Comparison of ENCODE assay signal across 1 cellular context in genomic region chr1:29444081-29444715, GRCh38.
TF ChIP-seq lines count a peak whose summit lies in the region.

No MANE protein-coding gene starts in this region.

TF ChIP-seq in GM23338, 12 proteins besides CTCF, POLR2A, EP300 and RAD21 (continued from another document):
- TF ChIP-seq, protein P1, sequence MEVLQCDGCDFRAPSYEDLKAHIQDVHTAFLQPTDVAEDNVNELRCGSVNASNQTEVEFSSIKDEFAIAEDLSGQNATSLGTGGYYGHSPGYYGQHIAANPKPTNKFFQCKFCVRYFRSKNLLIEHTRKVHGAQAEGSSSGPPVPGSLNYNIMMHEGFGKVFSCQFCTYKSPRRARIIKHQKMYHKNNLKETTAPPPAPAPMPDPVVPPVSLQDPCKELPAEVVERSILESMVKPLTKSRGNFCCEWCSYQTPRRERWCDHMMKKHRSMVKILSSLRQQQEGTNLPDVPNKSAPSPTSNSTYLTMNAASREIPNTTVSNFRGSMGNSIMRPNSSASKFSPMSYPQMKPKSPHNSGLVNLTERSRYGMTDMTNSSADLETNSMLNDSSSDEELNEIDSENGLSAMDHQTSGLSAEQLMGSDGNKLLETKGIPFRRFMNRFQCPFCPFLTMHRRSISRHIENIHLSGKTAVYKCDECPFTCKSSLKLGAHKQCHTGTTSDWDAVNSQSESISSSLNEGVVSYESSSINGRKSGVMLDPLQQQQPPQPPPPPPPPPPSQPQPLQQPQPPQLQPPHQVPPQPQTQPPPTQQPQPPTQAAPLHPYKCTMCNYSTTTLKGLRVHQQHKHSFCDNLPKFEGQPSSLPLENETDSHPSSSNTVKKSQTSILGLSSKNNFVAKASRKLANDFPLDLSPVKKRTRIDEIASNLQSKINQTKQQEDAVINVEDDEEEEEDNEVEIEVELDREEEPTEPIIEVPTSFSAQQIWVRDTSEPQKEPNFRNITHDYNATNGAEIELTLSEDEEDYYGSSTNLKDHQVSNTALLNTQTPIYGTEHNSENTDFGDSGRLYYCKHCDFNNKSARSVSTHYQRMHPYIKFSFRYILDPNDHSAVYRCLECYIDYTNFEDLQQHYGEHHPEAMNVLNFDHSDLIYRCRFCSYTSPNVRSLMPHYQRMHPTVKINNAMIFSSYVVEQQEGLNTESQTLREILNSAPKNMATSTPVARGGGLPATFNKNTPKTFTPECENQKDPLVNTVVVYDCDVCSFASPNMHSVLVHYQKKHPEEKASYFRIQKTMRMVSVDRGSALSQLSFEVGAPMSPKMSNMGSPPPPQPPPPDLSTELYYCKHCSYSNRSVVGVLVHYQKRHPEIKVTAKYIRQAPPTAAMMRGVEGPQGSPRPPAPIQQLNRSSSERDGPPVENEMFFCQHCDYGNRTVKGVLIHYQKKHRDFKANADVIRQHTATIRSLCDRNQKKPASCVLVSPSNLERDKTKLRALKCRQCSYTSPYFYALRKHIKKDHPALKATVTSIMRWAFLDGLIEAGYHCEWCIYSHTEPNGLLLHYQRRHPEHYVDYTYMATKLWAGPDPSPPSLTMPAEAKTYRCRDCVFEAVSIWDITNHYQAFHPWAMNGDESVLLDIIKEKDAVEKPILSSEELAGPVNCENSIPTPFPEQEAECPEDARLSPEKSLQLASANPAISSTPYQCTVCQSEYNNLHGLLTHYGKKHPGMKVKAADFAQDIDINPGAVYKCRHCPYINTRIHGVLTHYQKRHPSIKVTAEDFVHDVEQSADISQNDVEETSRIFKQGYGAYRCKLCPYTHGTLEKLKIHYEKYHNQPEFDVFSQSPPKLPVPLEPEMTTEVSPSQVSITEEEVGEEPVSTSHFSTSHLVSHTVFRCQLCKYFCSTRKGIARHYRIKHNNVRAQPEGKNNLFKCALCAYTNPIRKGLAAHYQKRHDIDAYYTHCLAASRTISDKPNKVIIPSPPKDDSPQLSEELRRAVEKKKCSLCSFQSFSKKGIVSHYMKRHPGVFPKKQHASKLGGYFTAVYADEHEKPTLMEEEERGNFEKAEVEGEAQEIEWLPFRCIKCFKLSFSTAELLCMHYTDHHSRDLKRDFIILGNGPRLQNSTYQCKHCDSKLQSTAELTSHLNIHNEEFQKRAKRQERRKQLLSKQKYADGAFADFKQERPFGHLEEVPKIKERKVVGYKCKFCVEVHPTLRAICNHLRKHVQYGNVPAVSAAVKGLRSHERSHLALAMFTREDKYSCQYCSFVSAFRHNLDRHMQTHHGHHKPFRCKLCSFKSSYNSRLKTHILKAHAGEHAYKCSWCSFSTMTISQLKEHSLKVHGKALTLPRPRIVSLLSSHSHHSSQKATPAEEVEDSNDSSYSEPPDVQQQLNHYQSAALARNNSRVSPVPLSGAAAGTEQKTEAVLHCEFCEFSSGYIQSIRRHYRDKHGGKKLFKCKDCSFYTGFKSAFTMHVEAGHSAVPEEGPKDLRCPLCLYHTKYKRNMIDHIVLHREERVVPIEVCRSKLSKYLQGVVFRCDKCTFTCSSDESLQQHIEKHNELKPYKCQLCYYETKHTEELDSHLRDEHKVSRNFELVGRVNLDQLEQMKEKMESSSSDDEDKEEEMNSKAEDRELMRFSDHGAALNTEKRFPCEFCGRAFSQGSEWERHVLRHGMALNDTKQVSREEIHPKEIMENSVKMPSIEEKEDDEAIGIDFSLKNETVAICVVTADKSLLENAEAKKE (CRISPR knock-in tag; IDR thresholded peaks at IDR 0.05) = no peak
- TF ChIP-seq STAT1 (IDR thresholded peaks at IDR 0.05; ENCODE audit: unreplicated experiment) = no peak
- TF ChIP-seq, protein P2, sequence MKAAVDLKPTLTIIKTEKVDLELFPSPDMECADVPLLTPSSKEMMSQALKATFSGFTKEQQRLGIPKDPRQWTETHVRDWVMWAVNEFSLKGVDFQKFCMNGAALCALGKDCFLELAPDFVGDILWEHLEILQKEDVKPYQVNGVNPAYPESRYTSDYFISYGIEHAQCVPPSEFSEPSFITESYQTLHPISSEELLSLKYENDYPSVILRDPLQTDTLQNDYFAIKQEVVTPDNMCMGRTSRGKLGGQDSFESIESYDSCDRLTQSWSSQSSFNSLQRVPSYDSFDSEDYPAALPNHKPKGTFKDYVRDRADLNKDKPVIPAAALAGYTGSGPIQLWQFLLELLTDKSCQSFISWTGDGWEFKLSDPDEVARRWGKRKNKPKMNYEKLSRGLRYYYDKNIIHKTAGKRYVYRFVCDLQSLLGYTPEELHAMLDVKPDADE (IDR thresholded peaks at IDR 0.05) = no peak
- TF ChIP-seq ZNF114 (CRISPR knock-in tag; IDR thresholded peaks at IDR 0.05) = no peak
- TF ChIP-seq EZH2 (IDR thresholded peaks at IDR 0.05; ENCODE audit: low read depth, unreplicated experiment) = no peak
- TF ChIP-seq POLR2AphosphoS5 (IDR thresholded peaks at IDR 0.05; ENCODE audit: low read depth) = no peak
- TF ChIP-seq EZH2phosphoT487 (IDR thresholded peaks at IDR 0.05; ENCODE audit: unreplicated experiment) = no peak
- TF ChIP-seq REST (IDR thresholded peaks at IDR 0.05; ENCODE audit: unreplicated experiment) = no peak
- no peak for TF ChIP-seq JUNB (IDR thresholded peaks at IDR 0.05; ENCODE audit: unreplicated experiment)
